ENCODE assay signal across 8 cellular contexts in the genomic region with DNA sequence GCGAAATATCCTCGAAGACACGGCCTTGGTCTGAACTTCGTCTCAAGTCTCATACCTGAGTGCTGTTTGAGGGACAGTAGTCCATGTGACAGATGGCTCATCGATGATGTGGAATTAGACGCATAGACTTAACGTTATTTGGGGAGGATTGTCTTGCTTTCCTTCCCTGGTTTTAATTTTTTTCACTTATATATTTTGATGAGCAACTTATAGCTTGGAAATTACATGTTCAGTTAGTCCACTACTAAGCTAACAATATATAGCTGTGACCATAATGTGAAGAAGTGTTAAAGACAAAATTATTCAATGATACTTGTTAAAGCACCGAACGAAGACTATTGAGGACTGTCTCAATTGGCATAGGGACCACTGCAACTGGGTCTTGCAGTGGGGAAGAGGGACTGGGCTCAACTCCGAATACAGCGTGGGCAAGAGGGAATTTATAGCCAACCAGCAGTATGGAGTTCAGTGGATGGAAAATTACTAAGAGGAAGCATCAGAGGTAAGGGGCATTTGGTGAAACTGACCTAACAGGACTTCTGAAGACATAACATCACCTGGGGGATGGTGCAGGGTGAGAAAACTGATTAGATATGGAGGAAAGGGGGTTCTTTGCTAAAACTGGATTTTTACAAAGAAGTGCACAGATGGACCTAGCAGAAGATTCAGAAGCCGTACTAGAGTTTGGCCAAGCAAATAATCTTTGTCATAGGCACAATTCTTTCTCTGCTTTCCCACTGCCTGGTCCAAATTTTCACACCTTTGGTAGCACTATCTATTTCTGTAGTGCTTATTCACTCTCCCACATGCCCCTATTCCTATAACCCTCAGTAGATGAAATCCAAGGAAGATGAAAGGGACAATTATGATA. TPM values are rescaled to one million over a fixed set of nuclear protein-coding genes. Genes with fewer than 3 reads are reported as not detected.
A peak's percentile ranks its signal among the peaks of the same experiment; 100 is the strongest.
DNase-seq lines count a peak whose midpoint lies in the region; ATAC-seq and TF ChIP-seq lines count a peak whose summit lies in the region.

No MANE protein-coding gene starts in this region.

- no peak for TF ChIP-seq RAD21 in SK-N-SH (IDR thresholded peaks at IDR 0.05; ENCODE audit: low read length)

- WGBS in SK-N-SH (ENCODE audit: low lambda C conversion rate), result 79% methylated on average over 12 of the region's 12 CpGs
- 45 to 46% methylated on average over 12 of the region's 12 CpGs for WGBS in esophagus, 2 donors

- TF ChIP-seq EP300 in SK-N-SH (IDR thresholded peaks at IDR 0.05; ENCODE audit: borderline replicate concordance in 1 of 2, low read depth in 1 of 2, low read length in 1 of 2), result no peak

- no peaks in the 10 kb centered on the region for H3K9me3 ChIP-seq in SK-N-SH
- H3K9me3 ChIP-seq in RWPE2 (ENCODE audit: severe bottlenecking), result no peaks in the 10 kb centered on the region
- no peaks in the 10 kb centered on the region for H3K9me3 ChIP-seq in esophagus (ENCODE audit: control insufficient read depth in 2 of 2, insufficient read depth in 1 of 2, low read depth in 1 of 2, low read length in 1 of 2)

- CTCF ChIA-PET in SK-N-SH (lab: Yijun Ruan, JAX), result interaction anchor here (0.7 to 6.8 kb wide), 24 partner anchors 9 to 899 kb away, joined by 3 to 108 read pairs (median 4); partner anchors contain the start of gene ITPR2

- H3K79me2 ChIP-seq in SK-N-SH (ENCODE audit: insufficient read depth), result peaks cover 30% of the 10 kb centered on the region

- peak overlapping the region; percentile 96 for H2AFZ ChIP-seq in SK-N-SH (ENCODE audit: low read depth)

- H3K4me3 ChIP-seq in SK-N-SH (ENCODE audit: low read depth in 2 of 2, low read length in 1 of 2) (peak overlapping the region in 1 of 2 experiments; percentile 84; a peak in 1 of 4 replicates), RWPE2 (ENCODE audit: severe bottlenecking) (peak overlapping the region; percentile 72), esophagus (ENCODE audit: low read depth in 1 of 2, low read length in 2 of 2) (peak overlapping the region; percentile 46 to 74)

- H3K36me3 ChIP-seq in SK-N-SH (replicated peaks in 1 of 2; ENCODE audit: control insufficient read depth in 1 of 2, insufficient read depth in 2 of 2, low read length in 1 of 2), result peaks cover 0 to 7% of the 10 kb centered on the region in 2 experiments
- no peaks in the 10 kb centered on the region; the same call in 1 of the 2 replicates for H3K36me3 ChIP-seq in RWPE2 (ENCODE audit: low read depth)
- no peaks in the 10 kb centered on the region for H3K36me3 ChIP-seq in esophagus (ENCODE audit: control insufficient read depth in 2 of 2, insufficient read depth in 2 of 2, low read length in 1 of 2)

- H3K27me3 ChIP-seq in SK-N-SH (ENCODE audit: insufficient read depth) (no peaks in the 10 kb centered on the region), RWPE2 (ENCODE audit: insufficient read depth, poor library complexity, severe bottlenecking) (no peaks in the 10 kb centered on the region), esophagus (ENCODE audit: control insufficient read depth in 1 of 2, insufficient read depth in 2 of 2, low read length in 2 of 2) (no peaks in the 10 kb centered on the region)

- peak overlapping the region; percentile 52; the same call in 1 of the 2 replicates for H3K9ac ChIP-seq in SK-N-SH

- H3K4me1 ChIP-seq in SK-N-SH (ENCODE audit: control insufficient read depth in 1 of 2, insufficient read depth in 2 of 2, low read depth in 1 of 2, low read length in 1 of 2) (peaks cover 0 to 19% of the 10 kb centered on the region in 2 experiments; a peak in 3 of 4 replicates), RWPE2 (ENCODE audit: insufficient read depth, poor library complexity, severe bottlenecking) (peaks cover 4% of the 10 kb centered on the region), esophagus (ENCODE audit: control insufficient read depth in 2 of 2, insufficient read depth in 2 of 2, low read length in 1 of 2) (peaks cover 0 to 2% of the 10 kb centered on the region in 2 donors)

- H3K4me2 ChIP-seq in SK-N-SH, result peak overlapping the region; percentile 69

- POLR2A ChIA-PET in SK-N-SH (lab: Yijun Ruan, JAX), result no interaction called here

- no peaks in the 10 kb centered on the region for H3K9me2 ChIP-seq in SK-N-SH

- TF ChIP-seq CTCF in SK-N-SH (IDR thresholded peaks at IDR 0.05) (no peak), RWPE2 (IDR thresholded peaks at IDR 0.05; ENCODE audit: poor library complexity, severe bottlenecking) (no peak)

- H3K27ac ChIP-seq in SK-N-SH (ENCODE audit: low read depth in 2 of 2, low read length in 1 of 2) (peak overlapping the region; percentile 66 to 78; a peak in 3 of 4 replicates), RWPE2 (ENCODE audit: poor library complexity, severe bottlenecking) (peak overlapping the region; percentile 63), esophagus (ENCODE audit: low read depth in 2 of 2, low read length in 1 of 2) (peak overlapping the region; percentile 90 to 95)

- DNase-seq in SK-N-SH (no peak), RWPE2 (ENCODE audit: low spot score) (no peak), pons (ENCODE audit: low spot score) (peak; percentile 55), NCI-H510A (lab: John Stamatoyannopoulos, UW) (no peak), NCI-H128 (lab: John Stamatoyannopoulos, UW; ENCODE audit: unreplicated experiment) (no peak)
- DNase-seq in stimulated activated naive CD4-positive, alpha-beta T cell treated with Interleukin-2 at 50 U/mL for 16 hours (lab: John Stamatoyannopoulos, UW), result no peak

- no peaks in the 10 kb centered on the region for H4K20me1 ChIP-seq in SK-N-SH (ENCODE audit: insufficient read depth)

- ATAC-seq in SK-N-SH treated with all-trans-retinoic acid at 6 μM for 48 hours (no peak), RWPE2 (ENCODE audit: low read depth) (no peak)

- peaks cover 8% of the 10 kb centered on the region for H3F3A ChIP-seq in SK-N-SH (replicated peaks; ENCODE audit: insufficient read depth)

TF ChIP-seq in SK-N-SH, 30 proteins besides CTCF, POLR2A, EP300 and RAD21 (continues in another document):
- no peak for TF ChIP-seq REST (IDR thresholded peaks at IDR 0.05; ENCODE audit: low read depth, low read length)

TF ChIP-seq in SK-N-SH treated with all-trans-retinoic acid at 6 μM for 48 hours, 23 proteins besides CTCF, POLR2A, EP300 and RAD21:
- TF ChIP-seq GLIS3 (CRISPR knock-in tag; IDR thresholded peaks at IDR 0.05) (no peak), POU6F1 (CRISPR knock-in tag; IDR thresholded peaks at IDR 0.05; ENCODE audit: borderline replicate concordance, low read depth) (no peak), ARNTL (CRISPR knock-in tag; IDR thresholded peaks at IDR 0.05; ENCODE audit: borderline replicate concordance, low read depth) (no peak), CREB5 (CRISPR knock-in tag; IDR thresholded peaks at IDR 0.05; ENCODE audit: low read depth) (no peak), ESRRG (CRISPR knock-in tag; IDR thresholded peaks at IDR 0.05) (no peak), ZNF70 (CRISPR knock-in tag; IDR thresholded peaks at IDR 0.05) (no peak), PPARA (CRISPR knock-in tag; IDR thresholded peaks at IDR 0.05; ENCODE audit: borderline replicate concordance) (no peak), ZNF8 (CRISPR knock-in tag; IDR thresholded peaks at IDR 0.05) (no peak)

RNA-seq across cellular contexts. Expression of gene TM7SF3, which starts 0.9 kb away (rescaled TPM):
- polyA plus RNA-seq in SK-N-SH (2012; rRNA removed) (72.1 and 121 TPM in 2 replicates), esophagus (10 to 100 TPM; 15.9 to 43.3 TPM)
- polyA plus RNA-seq in SK-N-SH (2012; cell fraction: cytosol; rRNA removed), result 97.1 and 100 TPM in 2 replicates
- 35.7 and 73.9 TPM in 2 replicates for polyA plus RNA-seq in SK-N-SH (2012; cell fraction: nucleus; rRNA removed)

RNA-seq across cellular contexts. Expression of gene MED21, which starts 7.3 kb away (rescaled TPM):
- polyA plus RNA-seq in SK-N-SH (2012; rRNA removed) (13.9 and 19.4 TPM in 2 replicates), esophagus (10 to 100 TPM; 25.3 to 31.8 TPM)
- 20.5 and 22.4 TPM in 2 replicates for polyA plus RNA-seq in SK-N-SH (2012; cell fraction: cytosol; rRNA removed)
- 4.2 and 14.7 TPM in 2 replicates for polyA plus RNA-seq in SK-N-SH (2012; cell fraction: nucleus; rRNA removed)
